Comparison of ENCODE assay signal across 1 cellular context in genomic region chr3:49656541-49657112, GRCh38.
A peak's percentile ranks its signal among the peaks of the same experiment; 100 is the strongest.
TF ChIP-seq lines count a peak whose summit lies in the region.

No MANE protein-coding gene starts in this region.

TF ChIP-seq in K562, 482 proteins besides CTCF, POLR2A, EP300 and RAD21:
- TF ChIP-seq FOXA1 (IDR thresholded peaks at IDR 0.05; ENCODE audit: borderline replicate concordance) (no peak), PHF20 (IDR thresholded peaks at IDR 0.05; ENCODE audit: partially characterized antibody) (no peak), RAD51 (IDR thresholded peaks at IDR 0.05; ENCODE audit: borderline replicate concordance, low read depth) (no peak), SMC3 (conservative IDR thresholded peaks at IDR 0.05; ENCODE audit: insufficient read depth, low read depth, low read length) (peak; percentile 20; the same call in 1 of the 2 replicates), RB1 (IDR thresholded peaks at IDR 0.05; ENCODE audit: low read depth) (0 out of 2 replicates have a peak, but pooled peaks have one; percentile 16), EGR1 (conservative IDR thresholded peaks at IDR 0.05) (no peak), MECOM (CRISPR knock-in tag; IDR thresholded peaks at IDR 0.05) (no peak), SMAD3 (CRISPR knock-in tag; conservative IDR thresholded peaks at IDR 0.05) (no peak), E2F8 (IDR thresholded peaks at IDR 0.05; ENCODE audit: low read depth, partially characterized antibody) (no peak), MAFG (tag; conservative IDR thresholded peaks at IDR 0.05) (no peak), CXXC5 (CRISPR knock-in tag; IDR thresholded peaks at IDR 0.05) (no peak), TEAD1 (CRISPR knock-in tag; IDR thresholded peaks at IDR 0.05) (no peak), SMARCA5 (IDR thresholded peaks at IDR 0.05) (no peak), ZNF282 (CRISPR knock-in tag; IDR thresholded peaks at IDR 0.05) (no peak), ZNF778 (CRISPR knock-in tag; IDR thresholded peaks at IDR 0.05) (no peak), STAG1 (CRISPR knock-in tag; IDR thresholded peaks at IDR 0.05; ENCODE audit: borderline replicate concordance) (peak; percentile 50; the same call in 1 of the 2 replicates), ASH1L (IDR thresholded peaks at IDR 0.05; ENCODE audit: borderline replicate concordance, low read depth, partially characterized antibody) (no peak), ERF (CRISPR knock-in tag; IDR thresholded peaks at IDR 0.05) (no peak), ZNF134 (CRISPR knock-in tag; conservative IDR thresholded peaks at IDR 0.05) (no peak)
- TF ChIP-seq, protein P1, sequence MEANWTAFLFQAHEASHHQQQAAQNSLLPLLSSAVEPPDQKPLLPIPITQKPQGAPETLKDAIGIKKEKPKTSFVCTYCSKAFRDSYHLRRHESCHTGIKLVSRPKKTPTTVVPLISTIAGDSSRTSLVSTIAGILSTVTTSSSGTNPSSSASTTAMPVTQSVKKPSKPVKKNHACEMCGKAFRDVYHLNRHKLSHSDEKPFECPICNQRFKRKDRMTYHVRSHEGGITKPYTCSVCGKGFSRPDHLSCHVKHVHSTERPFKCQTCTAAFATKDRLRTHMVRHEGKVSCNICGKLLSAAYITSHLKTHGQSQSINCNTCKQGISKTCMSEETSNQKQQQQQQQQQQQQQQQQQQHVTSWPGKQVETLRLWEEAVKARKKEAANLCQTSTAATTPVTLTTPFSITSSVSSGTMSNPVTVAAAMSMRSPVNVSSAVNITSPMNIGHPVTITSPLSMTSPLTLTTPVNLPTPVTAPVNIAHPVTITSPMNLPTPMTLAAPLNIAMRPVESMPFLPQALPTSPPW (CRISPR knock-in tag; IDR thresholded peaks at IDR 0.05) = peak; percentile 72
- TF ChIP-seq, protein P2, sequence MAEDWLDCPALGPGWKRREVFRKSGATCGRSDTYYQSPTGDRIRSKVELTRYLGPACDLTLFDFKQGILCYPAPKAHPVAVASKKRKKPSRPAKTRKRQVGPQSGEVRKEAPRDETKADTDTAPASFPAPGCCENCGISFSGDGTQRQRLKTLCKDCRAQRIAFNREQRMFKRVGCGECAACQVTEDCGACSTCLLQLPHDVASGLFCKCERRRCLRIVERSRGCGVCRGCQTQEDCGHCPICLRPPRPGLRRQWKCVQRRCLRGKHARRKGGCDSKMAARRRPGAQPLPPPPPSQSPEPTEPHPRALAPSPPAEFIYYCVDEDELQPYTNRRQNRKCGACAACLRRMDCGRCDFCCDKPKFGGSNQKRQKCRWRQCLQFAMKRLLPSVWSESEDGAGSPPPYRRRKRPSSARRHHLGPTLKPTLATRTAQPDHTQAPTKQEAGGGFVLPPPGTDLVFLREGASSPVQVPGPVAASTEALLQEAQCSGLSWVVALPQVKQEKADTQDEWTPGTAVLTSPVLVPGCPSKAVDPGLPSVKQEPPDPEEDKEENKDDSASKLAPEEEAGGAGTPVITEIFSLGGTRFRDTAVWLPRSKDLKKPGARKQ (CRISPR knock-in tag; IDR thresholded peaks at IDR 0.05) = no peak
- TF ChIP-seq, protein P3, sequence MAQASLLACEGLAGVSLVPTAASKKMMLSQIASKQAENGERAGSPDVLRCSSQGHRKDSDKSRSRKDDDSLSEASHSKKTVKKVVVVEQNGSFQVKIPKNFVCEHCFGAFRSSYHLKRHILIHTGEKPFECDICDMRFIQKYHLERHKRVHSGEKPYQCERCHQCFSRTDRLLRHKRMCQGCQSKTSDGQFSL (CRISPR knock-in tag; IDR thresholded peaks at IDR 0.05) = peak; percentile 87; the same call in 1 of the 2 replicates
- TF ChIP-seq, protein P3 (tag; IDR thresholded peaks at IDR 0.05) = no peak
